In the genomic region with DNA sequence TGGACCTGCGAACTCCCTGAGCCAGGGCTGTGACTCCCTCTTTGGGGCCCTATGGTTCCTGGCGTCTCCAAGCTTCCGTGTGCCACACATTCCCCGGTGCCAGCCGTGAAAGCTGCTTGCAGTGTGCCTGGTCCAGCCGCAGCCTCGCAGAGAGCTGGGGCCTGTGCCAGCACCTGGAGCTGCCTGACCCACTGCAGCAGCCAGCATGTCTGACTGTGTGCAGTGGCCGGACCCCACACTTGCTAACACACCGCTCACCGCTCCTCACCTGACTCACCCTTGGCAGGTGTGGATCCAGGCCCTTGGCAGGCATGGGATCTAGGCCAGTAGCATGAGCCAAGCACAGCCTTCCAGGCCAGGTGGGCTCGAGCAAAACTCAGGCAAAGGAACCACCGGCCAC, we compare ENCODE assay signal across 13 cellular contexts.
A peak's percentile ranks its signal among the peaks of the same experiment; 100 is the strongest.
DNase-seq lines count a peak whose midpoint lies in the region; ATAC-seq, FAIRE-seq and TF ChIP-seq lines count a peak whose summit lies in the region.
"Had no signal": no experiment of that assay in that cellular context is flagged by ENCODE, and none has a peak within 500 bp of the region (broad histone marks: within the 10 kb centered on the region; RNA-seq: fewer than 3 reads in every experiment).

No MANE protein-coding gene starts in this region.

- FAIRE-seq in kidney (lab: Jason Lieb, UNC) = no peak
- FAIRE-seq: H54 had no signal

- H3K9me3 ChIP-seq in Panc1 (ENCODE audit: control insufficient read depth, insufficient read depth, low read depth, low read length) = no peaks in the 10 kb centered on the region
- peaks cover 0 to 5% of the 10 kb centered on the region in 2 donors for H3K9me3 ChIP-seq in kidney (ENCODE audit: control insufficient read depth in 1 of 2, low read length in 2 of 2)

- POLR2A ChIA-PET in Panc1 (lab: Charles Lee) = no interaction called here

- no peaks in the 10 kb centered on the region for H3K4me1 ChIP-seq in Panc1 (ENCODE audit: control insufficient read depth, insufficient read depth, low read length)
- H3K4me1 ChIP-seq in kidney (ENCODE audit: control insufficient read depth in 1 of 2, insufficient read depth in 1 of 2, low read depth in 1 of 2, low read length in 2 of 2) = no peaks in the 10 kb centered on the region
- H3K4me1 ChIP-seq: BLaER1 treated with 17β-estradiol and CSF1 and Interleukin-3, amounts not matched to agents 10 nM and 100 nM had no signal

- peaks cover 9% of the 10 kb centered on the region for H3K9me3 Mint-ChIP-seq in mesothelial cell of epicardium
- H3K9me3 Mint-ChIP-seq in activated T-helper 2 cell treated with anti-CD3 and anti-CD28 coated beads, Interferon-gamma antibody, Interleukin-2, Interleukin-4, amounts not matched to agents 10 μg/mL and 5 μg/mL and 100 μg/mL, durations not matched to agents 14 hours and 24 hours and 36 hours = peaks cover 5% of the 10 kb centered on the region

- H3K9ac ChIP-seq in kidney (ENCODE audit: low read length in 2 of 2) = no peak overlapping the region
- H3K9ac ChIP-seq: BLaER1 treated with 17β-estradiol and CSF1 and Interleukin-3, amounts not matched to agents 10 nM and 100 nM had no signal

- H3K27ac ChIP-seq in Panc1 (ENCODE audit: low read length) = no peak overlapping the region
- H3K27ac ChIP-seq in kidney (ENCODE audit: low read depth in 2 of 2, low read length in 2 of 2) = no peak overlapping the region
- H3K27ac ChIP-seq: BLaER1 treated with 17β-estradiol and CSF1 and Interleukin-3, amounts not matched to agents 10 nM and 100 nM had no signal

- TF ChIP-seq CTCF in Panc1 (IDR thresholded peaks at IDR 0.05) (no peak), kidney (IDR thresholded peaks at IDR 0.05; ENCODE audit: borderline replicate concordance, extremely low read depth, insufficient read depth) (no peak), mesothelial cell of epicardium (IDR thresholded peaks at IDR 0.05; ENCODE audit: unreplicated experiment) (no peak)

- 0 out of 2 replicates have a peak, but pooled peaks have one; percentile 30 for ATAC-seq in Panc1
- ATAC-seq: HCT116 had no signal

- H3K36me3 Mint-ChIP-seq in mesothelial cell of epicardium = no peaks in the 10 kb centered on the region
- no peaks in the 10 kb centered on the region for H3K36me3 Mint-ChIP-seq in activated T-helper 2 cell treated with anti-CD3 and anti-CD28 coated beads, Interferon-gamma antibody, Interleukin-2, Interleukin-4, amounts not matched to agents 10 μg/mL and 5 μg/mL and 100 μg/mL, durations not matched to agents 14 hours and 24 hours and 36 hours (ENCODE audit: low read depth)
- H3K36me3 Mint-ChIP-seq: CD4-positive, CD25-positive, alpha-beta regulatory T cell had no signal

- peak; percentile 79 for DNase-seq in G401 (ENCODE audit: low spot score)
- no peak for DNase-seq in Panc1 (ENCODE audit: low read depth, low spot score)
- DNase-seq in kidney = peak; percentile 50
- peak; percentile 78 for DNase-seq in posterior vena cava (ENCODE audit: low spot score)
- DNase-seq in mesothelial cell of epicardium (ENCODE audit: low spot score in 2 of 2, unreplicated experiment in 2 of 2) = no peak
- DNase-seq in activated gamma-delta T cell (lab: John Stamatoyannopoulos, UW) = no peak
- DNase-seq in activated T-helper 2 cell treated with anti-CD3 and anti-CD28 coated beads, Interferon-gamma antibody, Interleukin-2, Interleukin-4, amounts not matched to agents 10 μg/mL and 5 μg/mL and 100 μg/mL, durations not matched to agents 14 hours and 24 hours and 36 hours (ENCODE audit: low spot score) = no peak
- DNase-seq: ACHN; CD4-positive, CD25-positive, alpha-beta regulatory T cell; DMS53 had no signal

- intact Hi-C loops in Panc1 (cut with micrococcal nuclease; ENCODE audit: unreplicated experiment) = no loop called here
- intact Hi-C loops in kidney (cut with DNase I) = no loop called here
- intact Hi-C loops in posterior vena cava (cut with DNase I) = no loop called here
- intact Hi-C loops in activated T-helper 2 cell treated with anti-CD3 and anti-CD28 coated beads, Interferon-gamma antibody, Interleukin-2, Interleukin-4, amounts not matched to agents 10 μg/mL and 5 μg/mL and 100 μg/mL, durations not matched to agents 14 hours and 24 hours and 36 hours (cut with micrococcal nuclease) = loop anchor here (10.0 kb wide), 1 partner anchor 59 kb away; no protein-coding TSS in a partner anchor

- peaks cover 19% of the 10 kb centered on the region for H3K27me3 Mint-ChIP-seq in mesothelial cell of epicardium (ENCODE audit: low read depth)
- no peaks in the 10 kb centered on the region for H3K27me3 Mint-ChIP-seq in activated T-helper 2 cell treated with anti-CD3 and anti-CD28 coated beads, Interferon-gamma antibody, Interleukin-2, Interleukin-4, amounts not matched to agents 10 μg/mL and 5 μg/mL and 100 μg/mL, durations not matched to agents 14 hours and 24 hours and 36 hours (ENCODE audit: low read depth)
- H3K27me3 Mint-ChIP-seq: CD4-positive, CD25-positive, alpha-beta regulatory T cell had no signal

- CTCF ChIA-PET in Panc1 (lab: Charles Lee) = no interaction called here

- no peaks in the 10 kb centered on the region for H3K36me3 ChIP-seq in Panc1 (ENCODE audit: control insufficient read depth, insufficient read depth, low read length)
- no peaks in the 10 kb centered on the region for H3K36me3 ChIP-seq in kidney (ENCODE audit: control insufficient read depth in 1 of 2, insufficient read depth in 2 of 2, low read length in 2 of 2)
- H3K36me3 ChIP-seq: BLaER1 treated with 17β-estradiol and CSF1 and Interleukin-3, amounts not matched to agents 10 nM and 100 nM had no signal

- H3K4me1 Mint-ChIP-seq in mesothelial cell of epicardium = no peaks in the 10 kb centered on the region
- no peaks in the 10 kb centered on the region for H3K4me1 Mint-ChIP-seq in activated T-helper 2 cell treated with anti-CD3 and anti-CD28 coated beads, Interferon-gamma antibody, Interleukin-2, Interleukin-4, amounts not matched to agents 10 μg/mL and 5 μg/mL and 100 μg/mL, durations not matched to agents 14 hours and 24 hours and 36 hours (ENCODE audit: low read depth)
- H3K4me1 Mint-ChIP-seq: CD4-positive, CD25-positive, alpha-beta regulatory T cell had no signal

- in situ Hi-C loops in G401 (cut with HindIII; ENCODE audit: low sequenced_read_pairs) (no loop called here), Panc1 (cut with HindIII; ENCODE audit: low pct_unique_long_range_greater_than_20kb, low sequenced_read_pairs) (no loop called here)

- H3K4me3 ChIP-seq in Panc1 (ENCODE audit: low read depth in 2 of 2, low read length in 2 of 2) (no peak overlapping the region), kidney (ENCODE audit: low read length in 2 of 2) (no peak overlapping the region)
- H3K4me3 ChIP-seq: BLaER1 treated with 17β-estradiol and CSF1 and Interleukin-3, amounts not matched to agents 10 nM and 100 nM had no signal

- no peak overlapping the region for H3K4me3 Mint-ChIP-seq in mesothelial cell of epicardium
- no peak overlapping the region for H3K4me3 Mint-ChIP-seq in activated T-helper 2 cell treated with anti-CD3 and anti-CD28 coated beads, Interferon-gamma antibody, Interleukin-2, Interleukin-4, amounts not matched to agents 10 μg/mL and 5 μg/mL and 100 μg/mL, durations not matched to agents 14 hours and 24 hours and 36 hours (ENCODE audit: low read depth)
- H3K4me3 Mint-ChIP-seq: CD4-positive, CD25-positive, alpha-beta regulatory T cell had no signal

- no peaks in the 10 kb centered on the region for H3K27me3 ChIP-seq in Panc1 (ENCODE audit: control insufficient read depth, insufficient read depth, low read length)
- H3K27me3 ChIP-seq: BLaER1 treated with 17β-estradiol and CSF1 and Interleukin-3, amounts not matched to agents 10 nM and 100 nM had no signal

- no peak overlapping the region for H3K27ac Mint-ChIP-seq in mesothelial cell of epicardium
- H3K27ac Mint-ChIP-seq in activated T-helper 2 cell treated with anti-CD3 and anti-CD28 coated beads, Interferon-gamma antibody, Interleukin-2, Interleukin-4, amounts not matched to agents 10 μg/mL and 5 μg/mL and 100 μg/mL, durations not matched to agents 14 hours and 24 hours and 36 hours = no peak overlapping the region
- H3K27ac Mint-ChIP-seq: CD4-positive, CD25-positive, alpha-beta regulatory T cell had no signal

- BruUV-seq in Panc1 (replicated peaks; lab: Mats Ljungman, UMichigan) = no TSS peak

Comparison
In these comparisons a context has a peak if more than half of its experiments do, and no peak if none do; other contexts are left out.
1. DNase-seq: peak in G401 (single experiment), kidney (single experiment) and posterior vena cava (single experiment); none in Panc1 (single experiment), mesothelial cell of epicardium (0 of 2), activated gamma-delta T cell (single experiment) and activated T-helper 2 cell treated with anti-CD3 and anti-CD28 coated beads, Interferon-gamma antibody, Interleukin-2, Interleukin-4, amounts not matched to agents 10 μg/mL and 5 μg/mL and 100 μg/mL, durations not matched to agents 14 hours and 24 hours and 36 hours (single experiment).